In the genomic region with DNA sequence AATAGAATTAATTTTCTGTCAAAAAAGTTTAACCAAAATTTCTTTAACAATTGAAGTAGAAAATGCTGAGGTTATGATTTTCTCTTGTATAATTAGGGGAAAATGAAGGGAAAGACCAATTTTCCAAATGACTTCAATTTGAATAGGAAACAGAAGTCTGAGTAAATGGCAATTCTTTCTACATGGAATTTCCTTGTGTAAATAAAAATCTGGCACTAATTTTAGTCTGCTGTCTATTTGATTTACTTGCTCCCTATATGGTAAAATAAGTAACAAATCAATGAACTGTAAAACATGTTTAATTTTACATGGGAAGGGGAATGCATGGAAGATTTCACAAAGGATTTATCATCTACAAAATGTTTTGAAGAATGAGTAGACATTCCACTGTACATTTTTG, we compare ENCODE assay signal across 24 cellular contexts.
DNase-seq lines count a peak whose midpoint lies in the region; ATAC-seq, FAIRE-seq and TF ChIP-seq lines count a peak whose summit lies in the region.
"Had no signal": no experiment of that assay in that cellular context is flagged by ENCODE, and none has a peak within 500 bp of the region (broad histone marks: within the 10 kb centered on the region; RNA-seq: fewer than 3 reads in every experiment).

No MANE protein-coding gene starts in this region.

- H3K9ac ChIP-seq in PC-3 (ENCODE audit: low read length) (no peak overlapping the region), endothelial cell of umbilical vein (replicated peaks; ENCODE audit: extremely low read depth, insufficient read depth, low read length) (no peak overlapping the region)
- H3K9ac ChIP-seq: BLaER1, GM23248 had no signal

- intact Hi-C loops in PC-3 (cut with micrococcal nuclease), result no loop called here
- intact Hi-C loops in endothelial cell of umbilical vein (cut with micrococcal nuclease), result no loop called here
- intact Hi-C loops in MCF 10A (cut with micrococcal nuclease), result no loop called here

- peaks cover 37% of the 10 kb centered on the region for H3K4me1 ChIP-seq in PC-3 (ENCODE audit: insufficient read depth, low read length)
- peaks cover 4% of the 10 kb centered on the region for H3K4me1 ChIP-seq in endothelial cell of umbilical vein (ENCODE audit: control insufficient read depth, extremely low read depth, insufficient read depth, low read length)
- H3K4me1 ChIP-seq: BLaER1, Caco-2 had no signal

- H3K4me2 ChIP-seq in PC-3 (ENCODE audit: low read length) (peak overlapping the region; percentile 7; the same call in 1 of the 2 replicates), endothelial cell of umbilical vein (ENCODE audit: insufficient read depth, low read length) (no peak overlapping the region)
- H3K4me2 ChIP-seq: BLaER1 had no signal

- TF ChIP-seq POLR2A in endothelial cell of umbilical vein (IDR thresholded peaks at IDR 0.05; ENCODE audit: low read depth, low read length), result no peak

- H3K27ac ChIP-seq in PC-3 (ENCODE audit: low read length) (no peak overlapping the region), endothelial cell of umbilical vein (ENCODE audit: insufficient read depth, low read depth, low read length) (no peak overlapping the region), caudate nucleus (ENCODE audit: low read depth, low read length) (no peak overlapping the region)
- H3K27ac ChIP-seq: BLaER1, C4-2B, GM23248 had no signal

- peaks cover 11% of the 10 kb centered on the region for H3K4me1 Mint-ChIP-seq in MCF 10A (ENCODE audit: insufficient read depth, unreplicated experiment)
- H3K4me1 Mint-ChIP-seq: B cell; CD4-positive, CD25-positive, alpha-beta regulatory T cell had no signal

- no TSS peak for BruUV-seq in PC-3 (replicated peaks; lab: Mats Ljungman, UMichigan)
- BruUV-seq in endothelial cell of umbilical vein (replicated peaks; lab: Mats Ljungman, UMichigan), result no TSS peak
- BruUV-seq in MCF 10A (replicated peaks; lab: Mats Ljungman, UMichigan), result no TSS peak

- no peak overlapping the region for H3K4me3 Mint-ChIP-seq in MCF 10A (ENCODE audit: unreplicated experiment)
- H3K4me3 Mint-ChIP-seq: B cell; CD4-positive, CD25-positive, alpha-beta regulatory T cell; CD8-positive, alpha-beta T cell had no signal

- H3K36me3 ChIP-seq in PC-3 (ENCODE audit: low read depth, low read length) (no peaks in the 10 kb centered on the region), endothelial cell of umbilical vein (ENCODE audit: control insufficient read depth in 2 of 2, extremely low read depth in 1 of 2, insufficient read depth in 2 of 2, low read length in 2 of 2) (no peaks in the 10 kb centered on the region)
- H3K36me3 ChIP-seq: BLaER1 had no signal

- H4K20me1 ChIP-seq in PC-3 (ENCODE audit: low read length) (no peaks in the 10 kb centered on the region), endothelial cell of umbilical vein (replicated peaks; ENCODE audit: control insufficient read depth, extremely low read depth, insufficient read depth, low read length) (no peaks in the 10 kb centered on the region)
- H4K20me1 ChIP-seq: BLaER1 had no signal

- H2AFZ ChIP-seq in PC-3 (ENCODE audit: low read length) (no peak overlapping the region), endothelial cell of umbilical vein (ENCODE audit: low read depth, low read length) (no peak overlapping the region)
- H2AFZ ChIP-seq: GM23248 had no signal

- peak; percentile 50 for FAIRE-seq in endothelial cell of umbilical vein (lab: Jason Lieb, UNC)
- FAIRE-seq: GM12878, GM18507, H1 had no signal

- CTCF ChIA-PET in PC-3 (lab: Charles Lee) (no interaction called here), endothelial cell of umbilical vein (lab: Charles Lee) (no interaction called here), MCF 10A (lab: Yijun Ruan, JAX) (no interaction called here)

- no peak overlapping the region for H3K4me3 ChIP-seq in AG10803 (ENCODE audit: low read length)
- H3K4me3 ChIP-seq in PC-3 (ENCODE audit: low read length), result no peak overlapping the region; the same call in 1 of the 2 replicates
- H3K4me3 ChIP-seq in endothelial cell of umbilical vein (replicated peaks in 1 of 3; ENCODE audit: insufficient read depth in 1 of 3, low read depth in 1 of 3, low read length in 3 of 3), result no peak overlapping the region
- H3K4me3 ChIP-seq: BLaER1, GM12878, GM23248 had no signal

- POLR2A ChIA-PET in PC-3 (lab: Charles Lee; ENCODE audit: unreplicated experiment) (no interaction called here), endothelial cell of umbilical vein (lab: Charles Lee) (no interaction called here), MCF 10A (lab: Yijun Ruan, JAX) (no interaction called here)

- H3K36me3 Mint-ChIP-seq in MCF 10A (ENCODE audit: insufficient read depth, unreplicated experiment), result no peaks in the 10 kb centered on the region
- H3K36me3 Mint-ChIP-seq: CD4-positive, CD25-positive, alpha-beta regulatory T cell; CD8-positive, alpha-beta T cell had no signal

- no peaks in the 10 kb centered on the region for H3K9me3 Mint-ChIP-seq in MCF 10A (ENCODE audit: unreplicated experiment)

- H3F3A ChIP-seq in PC-3 (ENCODE audit: low read length, unreplicated experiment), result no peaks in the 10 kb centered on the region

- H3K9me2 ChIP-seq in PC-3 (replicated peaks; ENCODE audit: low read length), result no peaks in the 10 kb centered on the region

- H3K27me3 Mint-ChIP-seq in MCF 10A (ENCODE audit: insufficient read depth, unreplicated experiment), result no peaks in the 10 kb centered on the region
- H3K27me3 Mint-ChIP-seq: B cell; CD4-positive, CD25-positive, alpha-beta regulatory T cell had no signal

- dilution Hi-C loops in endothelial cell of umbilical vein (cut with MboI; ENCODE audit: extremely low pct_ligation_motif_present, low sequenced_read_pairs), result no loop called here

- H3K9me3 ChIP-seq in PC-3 (ENCODE audit: low read length) (no peaks in the 10 kb centered on the region), endothelial cell of umbilical vein (replicated peaks; ENCODE audit: control insufficient read depth, insufficient read depth, low read length) (no peaks in the 10 kb centered on the region)
- H3K9me3 ChIP-seq: BLaER1, Caco-2 had no signal

- no peak overlapping the region for H3K27ac Mint-ChIP-seq in MCF 10A (ENCODE audit: low read depth, unreplicated experiment)
- H3K27ac Mint-ChIP-seq: B cell; CD4-positive, CD25-positive, alpha-beta regulatory T cell; CD8-positive, alpha-beta T cell had no signal

- ATAC-seq in PC-3 (no peak), GM18498 (IDR thresholded peaks at IDR 0.05; ENCODE audit: unreplicated experiment) (no peak)
- ATAC-seq: CD8-positive, alpha-beta T cell; GM12878 had no signal

- no peak for TF ChIP-seq CTCF in AG10803 (conservative IDR thresholded peaks at IDR 0.05; ENCODE audit: low read length)
- no peak for TF ChIP-seq CTCF in PC-3 (conservative IDR thresholded peaks at IDR 0.05; ENCODE audit: low read depth, low read length)
- TF ChIP-seq CTCF in endothelial cell of umbilical vein (IDR thresholded peaks at IDR 0.05; ENCODE audit: extremely low read depth in 1 of 2, insufficient read depth in 1 of 2, low read depth in 1 of 2, low read length in 2 of 2), result no peak
- no peak for TF ChIP-seq CTCF in MCF 10A (IDR thresholded peaks at IDR 0.05; ENCODE audit: unreplicated experiment)

- H3K9me1 ChIP-seq in endothelial cell of umbilical vein (replicated peaks; ENCODE audit: control insufficient read depth, extremely low read depth, insufficient read depth, low read length), result no peaks in the 10 kb centered on the region

- H3K79me2 ChIP-seq in PC-3 (ENCODE audit: low read length) (no peaks in the 10 kb centered on the region), endothelial cell of umbilical vein (ENCODE audit: control insufficient read depth, insufficient read depth, low read length) (no peaks in the 10 kb centered on the region)

- peak; percentile 5 for DNase-seq in AG10803 (ENCODE audit: low read depth)
- peak; percentile 30 for DNase-seq in PC-3
- peak; percentile 58 for DNase-seq in endothelial cell of umbilical vein (ENCODE audit: low read depth, low spot score)
- DNase-seq in MCF 10A (ENCODE audit: unreplicated experiment), result no peak
- DNase-seq in NCI-H2227 (lab: John Stamatoyannopoulos, UW; ENCODE audit: unreplicated experiment), result no peak
- no peak for DNase-seq in caudate nucleus (lab: John Stamatoyannopoulos, UW)
- DNase-seq: 8988T; Caco-2; CD4-positive, CD25-positive, alpha-beta regulatory T cell; CD8-positive, alpha-beta T cell; DMS153; DND-41; EL; GDM1; GM23248; H7; HCEC 1CT had no signal

- H3K27me3 ChIP-seq in PC-3 (ENCODE audit: low read length) (no peaks in the 10 kb centered on the region), endothelial cell of umbilical vein (ENCODE audit: control insufficient read depth in 2 of 2, insufficient read depth in 2 of 2, low read length in 2 of 2) (no peaks in the 10 kb centered on the region)
- H3K27me3 ChIP-seq: BLaER1 had no signal

TF ChIP-seq in endothelial cell of umbilical vein, 7 proteins besides CTCF, POLR2A, EP300 and RAD21:
- no peak for TF ChIP-seq JUN (IDR thresholded peaks at IDR 0.05; ENCODE audit: borderline replicate concordance, insufficient read depth, insufficient read length, low read depth)
- TF ChIP-seq FOS (IDR thresholded peaks at IDR 0.05; ENCODE audit: borderline replicate concordance, insufficient read depth, low read length), result peak; percentile 13

Comparison
In these comparisons a context has a peak if more than half of its experiments do, and no peak if none do; other contexts are left out.
1. DNase-seq: peak in AG10803 (single experiment), PC-3 (single experiment) and endothelial cell of umbilical vein (single experiment); none in MCF 10A (single experiment), NCI-H2227 (single experiment) and caudate nucleus (0 of 61).